1 cellular context compared by ENCODE assay signal in genomic region chr4:185395956-185396723, GRCh38.
TF ChIP-seq lines count a peak whose summit lies in the region.

No MANE protein-coding gene starts in this region.

TF ChIP-seq in K562, 482 proteins besides CTCF, POLR2A, EP300 and RAD21 (continued from another document and continues in another):
- TF ChIP-seq TRIM25 (IDR thresholded peaks at IDR 0.05; ENCODE audit: borderline replicate concordance) (no peak), TGIF2 (CRISPR knock-in tag; IDR thresholded peaks at IDR 0.05) (no peak), PTBP1 (IDR thresholded peaks at IDR 0.05; ENCODE audit: low read depth, low read length) (0 out of 2 replicates have a peak, but pooled peaks have one; percentile 37), REST (CRISPR knock-in tag; IDR thresholded peaks at IDR 0.05; ENCODE audit: low read depth) (peak; percentile 95), NEUROD1 (IDR thresholded peaks at IDR 0.05; ENCODE audit: borderline replicate concordance, low read depth, low read length, partially characterized antibody) (peak; percentile 15), MAFF (IDR thresholded peaks at IDR 0.05; ENCODE audit: low read length) (no peak), GTF3C2 (IDR thresholded peaks at IDR 0.05; ENCODE audit: borderline replicate concordance, extremely low read depth, insufficient read length) (no peak), ZBTB17 (CRISPR knock-in tag; IDR thresholded peaks at IDR 0.05) (0 out of 2 replicates have a peak, but pooled peaks have one; percentile 67), USF2 (CRISPR knock-in tag; IDR thresholded peaks at IDR 0.05) (peak; percentile 50; the same call in 1 of the 2 replicates), ZNF507 (tag; conservative IDR thresholded peaks at IDR 0.05) (no peak), CBX3 (IDR thresholded peaks at IDR 0.05; ENCODE audit: borderline replicate concordance in 1 of 2, low read length in 2 of 2) (no peak; a peak in 1 of 3 replicates), PHTF2 (CRISPR knock-in tag; IDR thresholded peaks at IDR 0.05) (no peak), SIN3B (IDR thresholded peaks at IDR 0.05; ENCODE audit: low read depth) (peak; percentile 28; the same call in 1 of the 2 replicates), PCBP1 (IDR thresholded peaks at IDR 0.05; ENCODE audit: low read depth, low read length, poor library complexity, severe bottlenecking) (peak; percentile 62), ZNF589 (CRISPR knock-in tag; IDR thresholded peaks at IDR 0.05; ENCODE audit: low read depth) (peak; percentile 86), SFPQ (IDR thresholded peaks at IDR 0.05; ENCODE audit: low read depth, low read length) (no peak), XRCC3 (IDR thresholded peaks at IDR 0.05) (no peak), ZNF551 (CRISPR knock-in tag; IDR thresholded peaks at IDR 0.05) (no peak), RBM34 (IDR thresholded peaks at IDR 0.05; ENCODE audit: borderline replicate concordance, insufficient read depth, low read length) (0 out of 2 replicates have a peak, but pooled peaks have one; percentile 19), THRA (IDR thresholded peaks at IDR 0.05) (no peak), CTBP1 (IDR thresholded peaks at IDR 0.05; ENCODE audit: borderline replicate concordance) (peak; percentile 83), SNRNP70 (optimal IDR thresholded peaks at IDR 0.05; ENCODE audit: low read depth, low read length) (no peak), HDAC6 (IDR thresholded peaks at IDR 0.05; ENCODE audit: low read depth, low read length) (no peak), GABPB1 (CRISPR knock-in tag; IDR thresholded peaks at IDR 0.05) (peak; percentile 94), DLX4 (CRISPR knock-in tag; IDR thresholded peaks at IDR 0.05) (no peak), SRSF7 (optimal IDR thresholded peaks at IDR 0.05; ENCODE audit: low read depth, low read length) (no peak), ZNF75A (CRISPR knock-in tag; IDR thresholded peaks at IDR 0.05) (no peak), ZNF609 (CRISPR knock-in tag; IDR thresholded peaks at IDR 0.05; ENCODE audit: borderline replicate concordance) (no peak), MAZ (CRISPR knock-in tag; conservative IDR thresholded peaks at IDR 0.05 in 1 of 2, IDR thresholded peaks at IDR 0.05 in 1 of 2) (peak; percentile 80 to 82; a peak in 3 of 4 replicates), BCOR (IDR thresholded peaks at IDR 0.05) (peak; percentile 49; the same call in 1 of the 2 replicates), ILF3 (IDR thresholded peaks at IDR 0.05; ENCODE audit: borderline replicate concordance) (no peak; the same call in 1 of the 2 replicates), XRCC4 (IDR thresholded peaks at IDR 0.05; ENCODE audit: extremely low read depth, insufficient read depth, insufficient read length) (no peak), POLR3A (IDR thresholded peaks at IDR 0.05; ENCODE audit: borderline replicate concordance, extremely low read depth, insufficient read depth, insufficient read length) (no peak), CBFA2T2 (conservative IDR thresholded peaks at IDR 0.05) (no peak), RFX1 (IDR thresholded peaks at IDR 0.05) (no peak), NUFIP1 (IDR thresholded peaks at IDR 0.05; ENCODE audit: partially characterized antibody) (no peak), LCOR (CRISPR knock-in tag; IDR thresholded peaks at IDR 0.05) (peak; percentile 58)
